Comparison of ENCODE assay signal across 8 cellular contexts in genomic region chr1:150487763-150488115, GRCh38. TPM values are rescaled to one million over a fixed set of nuclear protein-coding genes. Genes with fewer than 3 reads are reported as not detected.
DNase-seq lines count a peak whose midpoint lies in the region; ATAC-seq and TF ChIP-seq lines count a peak whose summit lies in the region.

No MANE protein-coding gene starts in this region.

- in situ Hi-C loops in IMR-90 (cut with MboI; ENCODE audit: low sequenced_read_pairs) = no loop called here

- peaks cover 10 to 17% of the 10 kb centered on the region in 2 experiments for H3K79me1 ChIP-seq in IMR-90 (ENCODE audit: low read depth in 1 of 2, low read length in 2 of 2)

- peak overlapping the region; percentile 17 to 91 for H4K8ac ChIP-seq in IMR-90 (ENCODE audit: low read depth in 2 of 2, low read length in 2 of 2)

- ATAC-seq in IMR-90 (ENCODE audit: low read depth) (no peak), GM21528 (IDR thresholded peaks at IDR 0.05; ENCODE audit: low FRiP score, unreplicated experiment) (no peak), GM21529 (IDR thresholded peaks at IDR 0.05; ENCODE audit: unreplicated experiment) (no peak), GM21360 (IDR thresholded peaks at IDR 0.05; ENCODE audit: unreplicated experiment) (no peak)

- WGBS in IMR-90 (ENCODE audit: extremely low coverage in 2 of 2, insufficient read length in 1 of 2), 2 experiments = 0% methylated on average over 2 of the region's 7 CpGs; no CpG with 5 or more reads in 1 of the 2 experiments

- BruUV-seq in IMR-90 (replicated peaks; lab: Mats Ljungman, UMichigan) = no TSS peak

- peak overlapping the region; percentile 90 for H3K4me2 ChIP-seq in IMR-90 (ENCODE audit: low read depth, low read length)

- peak overlapping the region; percentile 24; the same call in 1 of the 2 replicates for H4K5ac ChIP-seq in IMR-90 (ENCODE audit: low read depth, low read length)

- H3K56ac ChIP-seq in IMR-90 (ENCODE audit: extremely low read depth, insufficient read depth, low read length) = peak overlapping the region; percentile 51

- peak overlapping the region; percentile 96 for H2AK9ac ChIP-seq in IMR-90 (replicated peaks; ENCODE audit: low read depth, low read length, poor library complexity)

- peak overlapping the region; percentile 27 for H2BK5ac ChIP-seq in IMR-90 (ENCODE audit: low read depth, low read length, poor library complexity, severe bottlenecking)

- no peak overlapping the region for H2BK15ac ChIP-seq in IMR-90 (ENCODE audit: low read depth, low read length)

- H3K9me1 ChIP-seq in IMR-90 (ENCODE audit: insufficient read depth, low read length) = peaks cover 4% of the 10 kb centered on the region

- no peak overlapping the region for H3K27ac ChIP-seq in ACC112 (ENCODE audit: low read depth, low read length)
- H3K27ac ChIP-seq in IMR-90 (ENCODE audit: insufficient read depth, low read length) = peak overlapping the region; percentile 54

- TF ChIP-seq POLR2A in IMR-90 (IDR thresholded peaks at IDR 0.05; ENCODE audit: low read depth, low read length) = no peak

- no peaks in the 10 kb centered on the region for H4K20me1 ChIP-seq in IMR-90 (ENCODE audit: insufficient read depth, low read length)

- peak overlapping the region; percentile 64 for H3K4ac ChIP-seq in IMR-90 (ENCODE audit: low read depth, low read length)

- H3K4me3 ChIP-seq in ACC112 (ENCODE audit: low read depth, low read length) (peak overlapping the region; percentile 93), IMR-90 (ENCODE audit: insufficient read depth, low read depth, low read length) (peak overlapping the region; percentile 66), cardiac fibroblast (replicated peaks in 1 of 2; ENCODE audit: low read depth in 2 of 2, low read length in 2 of 2) (peak overlapping the region; percentile 79 to 87), mucosa of stomach (ENCODE audit: low read length) (peak overlapping the region; percentile 88)

- H3K9ac ChIP-seq in IMR-90 (ENCODE audit: low read depth, low read length) (peak overlapping the region; percentile 83), mucosa of stomach (ENCODE audit: low read length) (peak overlapping the region; percentile 99)

- H3K14ac ChIP-seq in IMR-90 (replicated peaks; ENCODE audit: low read depth, low read length) = peak overlapping the region; percentile 73

- H3K36me3 ChIP-seq in ACC112 (ENCODE audit: insufficient read depth, low read length) (no peaks in the 10 kb centered on the region), IMR-90 (ENCODE audit: control insufficient read depth, insufficient read depth, low read length) (peaks cover 13% of the 10 kb centered on the region), mucosa of stomach (ENCODE audit: control insufficient read depth, insufficient read depth, low read length) (peaks cover 4% of the 10 kb centered on the region)

- H3K27me3 ChIP-seq in ACC112 (ENCODE audit: insufficient read depth, low read length) (no peaks in the 10 kb centered on the region), IMR-90 (ENCODE audit: control insufficient read depth, insufficient read depth, low read length) (no peaks in the 10 kb centered on the region), mucosa of stomach (ENCODE audit: control insufficient read depth, insufficient read depth, low read length) (no peaks in the 10 kb centered on the region)

- dilution Hi-C loops in IMR-90 (cut with HindIII; ENCODE audit: low sequenced_read_pairs, unreplicated experiment) = no loop called here

- H3K9me3 ChIP-seq in IMR-90 (ENCODE audit: control insufficient read depth, insufficient read depth, low read length) = no peaks in the 10 kb centered on the region
- no peaks in the 10 kb centered on the region for H3K9me3 ChIP-seq in mucosa of stomach (ENCODE audit: control insufficient read depth, low read length)

- TF ChIP-seq CTCF in IMR-90 (conservative IDR thresholded peaks at IDR 0.05; ENCODE audit: low read depth, low read length) (no peak), cardiac fibroblast (IDR thresholded peaks at IDR 0.05; ENCODE audit: low read depth, low read length) (no peak)

- no peak for TF ChIP-seq RAD21 in IMR-90 (IDR thresholded peaks at IDR 0.05; ENCODE audit: low read length)

- H4K91ac ChIP-seq in IMR-90 (ENCODE audit: insufficient read depth, low read depth, low read length) = 0 out of 2 replicates have a peak overlapping the region, but pooled peaks have one; percentile 40

- peak overlapping the region; percentile 25 for H3K23ac ChIP-seq in IMR-90 (ENCODE audit: low read depth, low read length)

- no peak overlapping the region for H3K18ac ChIP-seq in IMR-90 (ENCODE audit: low read depth, low read length)

- peak overlapping the region; percentile 78 for H2AK5ac ChIP-seq in IMR-90 (ENCODE audit: low read depth, low read length)

- no peak for DNase-seq in IMR-90
- no peak for DNase-seq in cardiac fibroblast (ENCODE audit: low read depth in 2 of 2)
- DNase-seq in stimulated activated CD4-positive, alpha-beta T cell treated with anti-CD3 and anti-CD28 coated beads, Interleukin-4, amount 100 ng/mL, for 4 hours = no peak

- intact Hi-C loops in IMR-90 (cut with micrococcal nuclease) = loop anchor here (1.0 to 5.0 kb wide), 4 partner anchors 45 to 134 kb away; partner anchors contain the start of gene ADAMTSL4

- CTCF ChIA-PET in IMR-90 (lab: Yijun Ruan, JAX) = no interaction called here

- H2BK120ac ChIP-seq in IMR-90 (ENCODE audit: low read depth, low read length) = no peak overlapping the region

- H3K79me2 ChIP-seq in ACC112 (ENCODE audit: control insufficient read depth, insufficient read depth, low read length, unreplicated experiment) = peaks cover 10% of the 10 kb centered on the region

- POLR2A ChIA-PET in IMR-90 (lab: Charles Lee; ENCODE audit: unreplicated experiment) = no interaction called here

- H2AFZ ChIP-seq in ACC112 (ENCODE audit: low read length, unreplicated experiment) = peak overlapping the region; percentile 71
- peak overlapping the region; percentile 93 for H2AFZ ChIP-seq in IMR-90 (replicated peaks; ENCODE audit: low read length, poor library complexity)

- no peak overlapping the region for H2BK20ac ChIP-seq in IMR-90 (ENCODE audit: low read depth, low read length)

- H3K4me1 ChIP-seq in ACC112 (ENCODE audit: control insufficient read depth, insufficient read depth, low read length, unreplicated experiment) (peaks cover 12% of the 10 kb centered on the region), IMR-90 (ENCODE audit: control insufficient read depth, insufficient read depth, low read length) (no peaks in the 10 kb centered on the region; the same call in 1 of the 2 replicates), mucosa of stomach (ENCODE audit: control insufficient read depth, insufficient read depth, low read length) (peaks cover 8% of the 10 kb centered on the region)

TF ChIP-seq in IMR-90, 13 proteins besides CTCF, POLR2A, EP300 and RAD21:
- no peak for TF ChIP-seq SMC3 (IDR thresholded peaks at IDR 0.05; ENCODE audit: low read depth, low read length)
- no peak for TF ChIP-seq MXI1 (IDR thresholded peaks at IDR 0.05; ENCODE audit: borderline replicate concordance, low read depth, low read length)
- no peak for TF ChIP-seq RCOR1 (IDR thresholded peaks at IDR 0.05; ENCODE audit: insufficient replicate concordance, low read length)
- no peak for TF ChIP-seq ELK1 (IDR thresholded peaks at IDR 0.05; ENCODE audit: borderline replicate concordance, low read depth, low read length)
- TF ChIP-seq NFE2L2 (IDR thresholded peaks at IDR 0.05; ENCODE audit: low read depth, low read length) = no peak
- no peak for TF ChIP-seq MAZ (IDR thresholded peaks at IDR 0.05; ENCODE audit: borderline replicate concordance, low read depth, low read length)
- no peak for TF ChIP-seq BHLHE40 (IDR thresholded peaks at IDR 0.05; ENCODE audit: low read depth, low read length)
- no peak for TF ChIP-seq CHD1 (IDR thresholded peaks at IDR 0.05; ENCODE audit: low read depth, low read length)
- no peak for TF ChIP-seq RFX5 (IDR thresholded peaks at IDR 0.05; ENCODE audit: low read depth, low read length)
- no peak for TF ChIP-seq USF2 (IDR thresholded peaks at IDR 0.05; ENCODE audit: low read depth, low read length)
- no peak for TF ChIP-seq FOS (IDR thresholded peaks at IDR 0.05; ENCODE audit: low read depth, low read length)
- no peak for TF ChIP-seq MAFK (IDR thresholded peaks at IDR 0.05; ENCODE audit: low read depth, low read length)
- TF ChIP-seq CEBPB (IDR thresholded peaks at IDR 0.05; ENCODE audit: low read depth, low read length) = no peak

RNA-seq across cellular contexts. Expression of gene TARS2, which starts 0.5 kb away (rescaled TPM):
- total RNA-seq in IMR-90 (2012; rRNA removed) = 10.9 and 12.2 TPM in 2 replicates
- 20.4 and 21.8 TPM in 2 replicates for polyA plus RNA-seq in IMR-90 (2012; rRNA removed)
- 16.2 and 18.1 TPM in 2 replicates for polyA plus RNA-seq in IMR-90 (2012; cell fraction: cytosol; rRNA removed)
- polyA plus RNA-seq in IMR-90 (2012; cell fraction: nucleus; rRNA removed; ENCODE audit: low replicate concordance) = 16.1 and 19.7 TPM in 2 replicates

RNA-seq across cellular contexts. Expression of gene ECM1, which starts 20.2 kb away (rescaled TPM):
- total RNA-seq in IMR-90 (2012; rRNA removed) = 17.2 and 20.1 TPM in 2 replicates
- polyA plus RNA-seq in IMR-90 (2012; rRNA removed) = 230 and 264 TPM in 2 replicates
- polyA plus RNA-seq in IMR-90 (2012; cell fraction: cytosol; rRNA removed) = 156 and 270 TPM in 2 replicates
- polyA plus RNA-seq in IMR-90 (2012; cell fraction: nucleus; rRNA removed; ENCODE audit: low replicate concordance) = 174 and 251 TPM in 2 replicates

RNA-seq across cellular contexts. Expression of gene FALEC, which starts 27.8 kb away (rescaled TPM):
- total RNA-seq in IMR-90 (2012; rRNA removed) = not detected in 2 replicates
- polyA plus RNA-seq in IMR-90 (2012; rRNA removed) = 0.26 TPM in 1 of 2 replicates, not detected in the other
- polyA plus RNA-seq in IMR-90 (2012; cell fraction: cytosol; rRNA removed) = 0.12 TPM in 1 of 2 replicates, not detected in the other
- polyA plus RNA-seq in IMR-90 (2012; cell fraction: nucleus; rRNA removed; ENCODE audit: low replicate concordance) = not detected in 2 replicates
